In the genomic region with DNA sequence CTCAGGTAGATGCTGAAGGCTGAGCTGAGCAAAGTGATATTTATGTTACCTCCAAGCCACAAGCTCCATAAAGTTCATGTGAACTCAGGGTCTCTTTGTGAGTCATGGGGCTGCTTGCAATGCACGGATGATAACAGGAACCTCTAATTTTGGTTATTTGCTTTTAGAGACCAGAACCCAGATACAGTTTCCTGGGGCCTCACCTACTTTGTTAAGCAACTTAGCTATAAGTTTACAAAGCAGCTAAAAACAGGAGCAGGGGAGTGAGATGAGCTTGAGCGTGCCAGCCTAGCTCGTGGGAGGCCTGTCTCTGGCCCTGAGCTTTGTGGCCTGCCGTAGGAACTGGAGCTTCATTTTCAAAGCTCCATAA, we compare ENCODE assay signal across 10 cellular contexts. TPM values are rescaled to one million over a fixed set of nuclear protein-coding genes. Genes with fewer than 3 reads are reported as not detected.
DNase-seq lines count a peak whose midpoint lies in the region; ATAC-seq and TF ChIP-seq lines count a peak whose summit lies in the region.
"Had no signal": no experiment of that assay in that cellular context is flagged by ENCODE, and none has a peak within 500 bp of the region (broad histone marks: within the 10 kb centered on the region; RNA-seq: fewer than 3 reads in every experiment).

No MANE protein-coding gene starts in this region.

- DNase-seq in activated gamma-delta T cell treated with Interleukin-2 at 50 U/mL for 16 hours (peak; percentile 40), activated gamma-delta T cell (lab: John Stamatoyannopoulos, UW) (no peak), HL-60 (ENCODE audit: low read depth in 1 of 2, low spot score in 1 of 2) (peak; percentile 50 to 74), iris pigment epithelial cell (ENCODE audit: low read depth) (peak; percentile 36), SW 1271 (lab: John Stamatoyannopoulos, UW) (no peak), lower leg skin (ENCODE audit: low spot score in 2 of 2) (no peak)
- DNase-seq in activated T-helper 1 cell treated with anti-CD3 and anti-CD28 coated beads, Interleukin-12 subunit alpha, Interleukin-12 subunit beta, Interleukin-2, Interleukin-4 antibody, amounts not matched to agents 30 ng/mL and 10 ng/mL and 1 ng/mL, durations not matched to agents 14 hours and 24 hours and 36 hours (ENCODE audit: low spot score): peak; percentile 26
- peak; percentile 59 to 69 for DNase-seq in stimulated activated naive CD8-positive, alpha-beta T cell treated with anti-CD3 and anti-CD28 coated beads, Interleukin-15, amount 100 ng/mL, for 72 hours

- no peaks in the 10 kb centered on the region for H3K27me3 Mint-ChIP-seq in activated T-helper 1 cell treated with anti-CD3 and anti-CD28 coated beads, Interleukin-12 subunit alpha, Interleukin-12 subunit beta, Interleukin-2, Interleukin-4 antibody, amounts not matched to agents 30 ng/mL and 10 ng/mL and 1 ng/mL, durations not matched to agents 14 hours and 24 hours and 36 hours (ENCODE audit: insufficient read depth)
- H3K27me3 Mint-ChIP-seq in stimulated activated naive CD8-positive, alpha-beta T cell treated with anti-CD3 and anti-CD28 coated beads, Interleukin-15, amount 100 ng/mL, for 72 hours: no peaks in the 10 kb centered on the region

- peaks cover 29% of the 10 kb centered on the region for H3K36me3 Mint-ChIP-seq in activated T-helper 1 cell treated with anti-CD3 and anti-CD28 coated beads, Interleukin-12 subunit alpha, Interleukin-12 subunit beta, Interleukin-2, Interleukin-4 antibody, amounts not matched to agents 30 ng/mL and 10 ng/mL and 1 ng/mL, durations not matched to agents 14 hours and 24 hours and 36 hours (ENCODE audit: low read depth)

- H3K27me3 ChIP-seq in HL-60 (ENCODE audit: insufficient read depth, poor library complexity, severe bottlenecking): no peaks in the 10 kb centered on the region

- TF ChIP-seq CTCF in HL-60 (IDR thresholded peaks at IDR 0.05; ENCODE audit: insufficient read depth, low read length) (no peak), lower leg skin (IDR thresholded peaks at IDR 0.05) (no peak)

- peak overlapping the region; percentile 69 for H3K27ac ChIP-seq in HL-60 (replicated peaks)
- H3K27ac ChIP-seq: C4-2B had no signal

- 60 to 76% methylated on average over 4 of the region's 4 CpGs for WGBS in lower leg skin, 2 donors

- peak; percentile 75 for ATAC-seq in stimulated activated naive CD8-positive, alpha-beta T cell treated with anti-CD3 and anti-CD28 coated beads, Interleukin-15, amount 100 ng/mL, for 72 hours

- no peaks in the 10 kb centered on the region for H3K9me3 Mint-ChIP-seq in activated T-helper 1 cell treated with anti-CD3 and anti-CD28 coated beads, Interleukin-12 subunit alpha, Interleukin-12 subunit beta, Interleukin-2, Interleukin-4 antibody, amounts not matched to agents 30 ng/mL and 10 ng/mL and 1 ng/mL, durations not matched to agents 14 hours and 24 hours and 36 hours
- H3K9me3 Mint-ChIP-seq in stimulated activated naive CD8-positive, alpha-beta T cell treated with anti-CD3 and anti-CD28 coated beads, Interleukin-15, amount 100 ng/mL, for 72 hours: no peaks in the 10 kb centered on the region

- peak overlapping the region; percentile 78 for H3K4me3 Mint-ChIP-seq in activated T-helper 1 cell treated with anti-CD3 and anti-CD28 coated beads, Interleukin-12 subunit alpha, Interleukin-12 subunit beta, Interleukin-2, Interleukin-4 antibody, amounts not matched to agents 30 ng/mL and 10 ng/mL and 1 ng/mL, durations not matched to agents 14 hours and 24 hours and 36 hours
- H3K4me3 Mint-ChIP-seq in stimulated activated naive CD8-positive, alpha-beta T cell treated with anti-CD3 and anti-CD28 coated beads, Interleukin-15, amount 100 ng/mL, for 72 hours: peak overlapping the region; percentile 85 to 90

- intact Hi-C loops in activated T-helper 1 cell treated with anti-CD3 and anti-CD28 coated beads, Interleukin-12 subunit alpha, Interleukin-12 subunit beta, Interleukin-2, Interleukin-4 antibody, amounts not matched to agents 30 ng/mL and 10 ng/mL and 1 ng/mL, durations not matched to agents 14 hours and 24 hours and 36 hours (cut with micrococcal nuclease): loop anchor here (1.0 to 2.0 kb wide), 7 partner anchors 11 to 241 kb away; a partner anchor contains a TSS
- intact Hi-C loops in lower leg skin (cut with DNase I; ENCODE audit: low total_unique reads): no loop called here

- H3K4me1 Mint-ChIP-seq in activated T-helper 1 cell treated with anti-CD3 and anti-CD28 coated beads, Interleukin-12 subunit alpha, Interleukin-12 subunit beta, Interleukin-2, Interleukin-4 antibody, amounts not matched to agents 30 ng/mL and 10 ng/mL and 1 ng/mL, durations not matched to agents 14 hours and 24 hours and 36 hours (ENCODE audit: low read depth): peaks cover 80% of the 10 kb centered on the region
- peaks cover 84% of the 10 kb centered on the region for H3K4me1 Mint-ChIP-seq in stimulated activated naive CD8-positive, alpha-beta T cell treated with anti-CD3 and anti-CD28 coated beads, Interleukin-15, amount 100 ng/mL, for 72 hours

- no peak overlapping the region for H3K4me3 ChIP-seq in HL-60 (replicated peaks; ENCODE audit: insufficient read depth, low read length)
- H3K4me3 ChIP-seq in lower leg skin (ENCODE audit: low read depth, poor library complexity, severe bottlenecking): no peak overlapping the region

- H3K27ac Mint-ChIP-seq in activated T-helper 1 cell treated with anti-CD3 and anti-CD28 coated beads, Interleukin-12 subunit alpha, Interleukin-12 subunit beta, Interleukin-2, Interleukin-4 antibody, amounts not matched to agents 30 ng/mL and 10 ng/mL and 1 ng/mL, durations not matched to agents 14 hours and 24 hours and 36 hours: peak overlapping the region; percentile 98
- peak overlapping the region; percentile 99 to 100 for H3K27ac Mint-ChIP-seq in stimulated activated naive CD8-positive, alpha-beta T cell treated with anti-CD3 and anti-CD28 coated beads, Interleukin-15, amount 100 ng/mL, for 72 hours

- TF ChIP-seq POLR2A in lower leg skin (IDR thresholded peaks at IDR 0.05): no peak

RNA-seq across cellular contexts. Expression of a gene that starts 29.2 kb away (rescaled TPM):
- 235 and 245 TPM in 2 replicates for total RNA-seq in activated T-helper 1 cell treated with anti-CD3 and anti-CD28 coated beads, Interleukin-12 subunit alpha, Interleukin-12 subunit beta, Interleukin-2, Interleukin-4 antibody, amounts not matched to agents 30 ng/mL and 10 ng/mL and 1 ng/mL, durations not matched to agents 14 hours and 24 hours and 36 hours
- total RNA-seq in lower leg skin: 100 to 1,000 TPM in 2 of 4 donors, 10 to 100 TPM in 2; 91.1 to 122 (median 96.2) TPM

RNA-seq across cellular contexts. Expression of a gene that starts 52.7 kb away (rescaled TPM):
- 5.8 and 6.1 TPM in 2 replicates for total RNA-seq in activated T-helper 1 cell treated with anti-CD3 and anti-CD28 coated beads, Interleukin-12 subunit alpha, Interleukin-12 subunit beta, Interleukin-2, Interleukin-4 antibody, amounts not matched to agents 30 ng/mL and 10 ng/mL and 1 ng/mL, durations not matched to agents 14 hours and 24 hours and 36 hours
- 1 to 10 TPM in 2 of 4 donors, under 1 TPM in 2; 0.46 to 2.0 (median 1.0) TPM for total RNA-seq in lower leg skin
- total RNA-seq: subcutaneous adipose tissue had no signal

Comparison
In these comparisons a context has a peak if more than half of its experiments do, and no peak if none do; other contexts are left out.
1. DNase-seq: peak in activated gamma-delta T cell treated with Interleukin-2 at 50 U/mL for 16 hours (single experiment), HL-60 (2 of 2), activated T-helper 1 cell treated with anti-CD3 and anti-CD28 coated beads, Interleukin-12 subunit alpha, Interleukin-12 subunit beta, Interleukin-2, Interleukin-4 antibody, amounts not matched to agents 30 ng/mL and 10 ng/mL and 1 ng/mL, durations not matched to agents 14 hours and 24 hours and 36 hours (single experiment), iris pigment epithelial cell (single experiment) and stimulated activated naive CD8-positive, alpha-beta T cell treated with anti-CD3 and anti-CD28 coated beads, Interleukin-15, amount 100 ng/mL, for 72 hours (2 of 2); none in activated gamma-delta T cell (single experiment), SW 1271 (0 of 2) and lower leg skin (0 of 2).